In the genomic region with DNA sequence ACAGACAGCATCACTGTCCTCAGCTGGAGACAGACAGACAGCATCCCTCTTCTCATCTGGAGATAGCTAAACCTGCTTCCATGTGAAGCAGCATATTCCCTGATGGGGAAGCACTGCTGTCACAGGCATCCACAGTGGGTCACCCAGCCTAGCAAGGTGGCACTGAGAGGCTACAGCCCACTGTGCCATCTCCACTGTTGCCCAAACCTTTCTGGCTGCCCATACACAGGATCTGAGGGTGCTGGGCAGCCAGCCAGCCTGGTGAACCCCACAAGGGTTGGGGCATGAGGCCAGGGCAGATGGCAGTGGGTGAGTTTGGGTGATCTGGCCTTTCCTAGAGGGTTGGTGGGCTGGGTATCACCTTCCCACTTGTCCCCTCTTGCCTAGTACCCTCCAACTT, we compare ENCODE assay signal across 25 cellular contexts. TPM values are rescaled to one million over a fixed set of nuclear protein-coding genes. Genes with fewer than 3 reads are reported as not detected.
DNase-seq lines count a peak whose midpoint lies in the region; ATAC-seq, FAIRE-seq and TF ChIP-seq lines count a peak whose summit lies in the region.
"Had no signal": no experiment of that assay in that cellular context is flagged by ENCODE, and none has a peak within 500 bp of the region (broad histone marks: within the 10 kb centered on the region; RNA-seq: fewer than 3 reads in every experiment).

No MANE protein-coding gene starts in this region.

- H3K4me3 Mint-ChIP-seq in glutamatergic neuron (ENCODE audit: unreplicated experiment): no peak overlapping the region

- CTCF ChIA-PET in A549 (lab: Yijun Ruan, JAX): no interaction called here

- no peaks in the 10 kb centered on the region for H3K9me3 ChIP-seq in A549
- no peaks in the 10 kb centered on the region for H3K9me3 ChIP-seq in breast epithelium

- no peak overlapping the region for H3K27ac Mint-ChIP-seq in glutamatergic neuron (ENCODE audit: unreplicated experiment)

- POLR2A ChIA-PET in A549 (lab: Yijun Ruan, JAX): no interaction called here

- peak; percentile 55 for DNase-seq in activated effector memory CD4-positive, alpha-beta T cell treated with anti-CD3 and anti-CD28 coated beads, Interleukin-2, amount 50 U/mL, for 16 hours
- DNase-seq in activated effector memory CD4-positive, alpha-beta T cell treated with Interleukin-2 at 50 U/mL for 16 hours: no peak
- DNase-seq in A549 (ENCODE audit: low read depth in 1 of 2, low spot score in 1 of 2) (no peak), glutamatergic neuron (peak; percentile 6), posterior vena cava (ENCODE audit: low spot score) (peak; percentile 62), GDM1 (lab: John Stamatoyannopoulos, UW) (no peak), breast epithelium (ENCODE audit: low spot score in 2 of 2) (no peak), H4 (ENCODE audit: low spot score) (no peak)
- DNase-seq: 8988T, DMS53, GF-D8, H7, Karpas-422, MV-4-11, NCI-H1105 treated with DMSO at 0.1 percent for 48 hours, NCI-H1694, NCI-H446, NCI-H526, OCI-M1, SHP77 treated with DMSO at 0.1 percent for 48 hours had no signal

- H3K9me3 Mint-ChIP-seq in glutamatergic neuron (ENCODE audit: unreplicated experiment): peaks cover 2% of the 10 kb centered on the region

- peaks cover 0 to 14% of the 10 kb centered on the region in 2 donors for H3K27me3 ChIP-seq in breast epithelium

- H3K4me1 ChIP-seq in A549 (peaks cover 5% of the 10 kb centered on the region; the same call in 1 of the 3 replicates), breast epithelium (no peaks in the 10 kb centered on the region)

- peak; percentile 16 to 26; a peak in 2 of 6 replicates for ATAC-seq in A549

- H3K36me3 Mint-ChIP-seq in glutamatergic neuron (ENCODE audit: unreplicated experiment): no peaks in the 10 kb centered on the region

- FAIRE-seq in A549 (lab: Jason Lieb, UNC): no peak
- FAIRE-seq: D721Med, RCC 7860 had no signal

- no peak overlapping the region for H3K4me2 ChIP-seq in A549

- H3K4me1 Mint-ChIP-seq in glutamatergic neuron (ENCODE audit: low read depth, unreplicated experiment): peaks cover 5% of the 10 kb centered on the region

- H3K36me3 ChIP-seq in breast epithelium: no peaks in the 10 kb centered on the region

- H3K4me3 ChIP-seq in A549: no peak overlapping the region
- H3K4me3 ChIP-seq in breast epithelium: no peak overlapping the region
- H3K4me3 ChIP-seq: SK-N-MC had no signal

- no peak overlapping the region for H3K27ac ChIP-seq in A549
- H3K27ac ChIP-seq in breast epithelium: no peak overlapping the region
- H3K27ac ChIP-seq: SK-N-MC had no signal

- TF ChIP-seq RAD21 in A549 (conservative IDR thresholded peaks at IDR 0.05 in 1 of 2, IDR thresholded peaks at IDR 0.05 in 1 of 2): no peak

- peaks cover 8% of the 10 kb centered on the region for H3K27me3 Mint-ChIP-seq in glutamatergic neuron (ENCODE audit: unreplicated experiment)

- TF ChIP-seq POLR2A in A549 (IDR thresholded peaks at IDR 0.05; ENCODE audit: low read length) (no peak), breast epithelium (IDR thresholded peaks at IDR 0.05) (no peak)

- intact Hi-C loops in posterior vena cava (cut with DNase I): no loop called here
- intact Hi-C loops in breast epithelium (cut with DNase I; ENCODE audit: low total_unique reads): no loop called here

- TF ChIP-seq CTCF in A549 (IDR thresholded peaks at IDR 0.05) (no peak), glutamatergic neuron (IDR thresholded peaks at IDR 0.05; ENCODE audit: partially characterized antibody, unreplicated experiment) (no peak), breast epithelium (IDR thresholded peaks at IDR 0.05) (no peak)

- no peak for TF ChIP-seq EP300 in A549 (IDR thresholded peaks at IDR 0.05)

TF ChIP-seq in A549, 52 proteins besides CTCF, POLR2A, EP300 and RAD21 (continues in another document):
- TF ChIP-seq RNF2 (IDR thresholded peaks at IDR 0.05; ENCODE audit: borderline replicate concordance, low read depth): no peak
- TF ChIP-seq, protein P1, sequence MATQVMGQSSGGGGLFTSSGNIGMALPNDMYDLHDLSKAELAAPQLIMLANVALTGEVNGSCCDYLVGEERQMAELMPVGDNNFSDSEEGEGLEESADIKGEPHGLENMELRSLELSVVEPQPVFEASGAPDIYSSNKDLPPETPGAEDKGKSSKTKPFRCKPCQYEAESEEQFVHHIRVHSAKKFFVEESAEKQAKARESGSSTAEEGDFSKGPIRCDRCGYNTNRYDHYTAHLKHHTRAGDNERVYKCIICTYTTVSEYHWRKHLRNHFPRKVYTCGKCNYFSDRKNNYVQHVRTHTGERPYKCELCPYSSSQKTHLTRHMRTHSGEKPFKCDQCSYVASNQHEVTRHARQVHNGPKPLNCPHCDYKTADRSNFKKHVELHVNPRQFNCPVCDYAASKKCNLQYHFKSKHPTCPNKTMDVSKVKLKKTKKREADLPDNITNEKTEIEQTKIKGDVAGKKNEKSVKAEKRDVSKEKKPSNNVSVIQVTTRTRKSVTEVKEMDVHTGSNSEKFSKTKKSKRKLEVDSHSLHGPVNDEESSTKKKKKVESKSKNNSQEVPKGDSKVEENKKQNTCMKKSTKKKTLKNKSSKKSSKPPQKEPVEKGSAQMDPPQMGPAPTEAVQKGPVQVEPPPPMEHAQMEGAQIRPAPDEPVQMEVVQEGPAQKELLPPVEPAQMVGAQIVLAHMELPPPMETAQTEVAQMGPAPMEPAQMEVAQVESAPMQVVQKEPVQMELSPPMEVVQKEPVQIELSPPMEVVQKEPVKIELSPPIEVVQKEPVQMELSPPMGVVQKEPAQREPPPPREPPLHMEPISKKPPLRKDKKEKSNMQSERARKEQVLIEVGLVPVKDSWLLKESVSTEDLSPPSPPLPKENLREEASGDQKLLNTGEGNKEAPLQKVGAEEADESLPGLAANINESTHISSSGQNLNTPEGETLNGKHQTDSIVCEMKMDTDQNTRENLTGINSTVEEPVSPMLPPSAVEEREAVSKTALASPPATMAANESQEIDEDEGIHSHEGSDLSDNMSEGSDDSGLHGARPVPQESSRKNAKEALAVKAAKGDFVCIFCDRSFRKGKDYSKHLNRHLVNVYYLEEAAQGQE (IDR thresholded peaks at IDR 0.05): no peak
- TF ChIP-seq MYC (IDR thresholded peaks at IDR 0.05; ENCODE audit: borderline replicate concordance, low read length): no peak
- TF ChIP-seq, protein P2, sequence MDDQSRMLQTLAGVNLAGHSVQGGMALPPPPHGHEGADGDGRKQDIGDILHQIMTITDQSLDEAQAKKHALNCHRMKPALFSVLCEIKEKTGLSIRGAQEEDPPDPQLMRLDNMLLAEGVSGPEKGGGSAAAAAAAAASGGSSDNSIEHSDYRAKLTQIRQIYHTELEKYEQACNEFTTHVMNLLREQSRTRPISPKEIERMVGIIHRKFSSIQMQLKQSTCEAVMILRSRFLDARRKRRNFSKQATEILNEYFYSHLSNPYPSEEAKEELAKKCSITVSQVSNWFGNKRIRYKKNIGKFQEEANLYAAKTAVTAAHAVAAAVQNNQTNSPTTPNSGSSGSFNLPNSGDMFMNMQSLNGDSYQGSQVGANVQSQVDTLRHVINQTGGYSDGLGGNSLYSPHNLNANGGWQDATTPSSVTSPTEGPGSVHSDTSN (IDR thresholded peaks at IDR 0.05): no peak
- TF ChIP-seq, protein P3, sequence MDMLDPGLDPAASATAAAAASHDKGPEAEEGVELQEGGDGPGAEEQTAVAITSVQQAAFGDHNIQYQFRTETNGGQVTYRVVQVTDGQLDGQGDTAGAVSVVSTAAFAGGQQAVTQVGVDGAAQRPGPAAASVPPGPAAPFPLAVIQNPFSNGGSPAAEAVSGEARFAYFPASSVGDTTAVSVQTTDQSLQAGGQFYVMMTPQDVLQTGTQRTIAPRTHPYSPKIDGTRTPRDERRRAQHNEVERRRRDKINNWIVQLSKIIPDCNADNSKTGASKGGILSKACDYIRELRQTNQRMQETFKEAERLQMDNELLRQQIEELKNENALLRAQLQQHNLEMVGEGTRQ (IDR thresholded peaks at IDR 0.05): no peak
- no peak for TF ChIP-seq JUN (IDR thresholded peaks at IDR 0.05)

RNA-seq across cellular contexts. Expression of gene CHST13, which starts 11.7 kb away (rescaled TPM):
- polyA plus RNA-seq in A549 (2011; rRNA removed) (0.26 and 0.30 TPM in 2 replicates), A549 (2017; fragmentation: RNase III; extraction: RNeasy Plus Mini Kit Qiagen cat#74134 plus additional on column Dnase treatment) (0.49 to 0.59 TPM (median 0.52 TPM) in 3 replicates)
- 1.1 and 1.7 TPM in 2 replicates for polyA plus RNA-seq in A549 (2012; cell fraction: cytosol; rRNA removed)
- 1.4 and 2.9 TPM in 2 replicates for polyA plus RNA-seq in A549 (2012; cell fraction: nucleus; rRNA removed)
- polyA minus RNA-seq in A549 (2011; rRNA and poly(A)+ RNA removed): 0.25 TPM in 1 of 2 replicates, not detected in the other
- total RNA-seq in glutamatergic neuron (ENCODE audit: unreplicated experiment) (not detected), posterior vena cava (under 1 TPM; 0.86 to 0.88 TPM), breast epithelium (under 1 TPM in 2 of 3 donors, not detected in 1; 0.29 to 0.80 TPM)
- total RNA-seq in H4 (2014; rRNA removed; shearing (Covaris generic)): 0.37 TPM in 1 of 2 replicates, not detected in the other
- total RNA-seq: M059J had no signal
- polyA plus RNA-seq: AG04450 had no signal

RNA-seq across cellular contexts. Expression of gene UROC1, which starts 18.1 kb away (rescaled TPM):
- polyA plus RNA-seq in A549 (2011; rRNA removed) (not detected in 2 replicates), A549 (2017; fragmentation: RNase III; extraction: RNeasy Plus Mini Kit Qiagen cat#74134 plus additional on column Dnase treatment) (not detected in 3 replicates)
- polyA plus RNA-seq in A549 (2012; cell fraction: cytosol; rRNA removed): not detected in 2 replicates
- 0.05 TPM in 1 of 2 replicates, not detected in the other for polyA plus RNA-seq in A549 (2012; cell fraction: nucleus; rRNA removed)
- polyA minus RNA-seq in A549 (2011; rRNA and poly(A)+ RNA removed): not detected in 2 replicates
- total RNA-seq in glutamatergic neuron (ENCODE audit: unreplicated experiment) (not detected), posterior vena cava (not detected), breast epithelium (not detected)
- not detected in 2 replicates for total RNA-seq in H4 (2014; rRNA removed; shearing (Covaris generic))
- total RNA-seq: H7 had no signal
- polyA plus RNA-seq: AG04450 had no signal

RNA-seq across cellular contexts. Expression of gene C3orf22, which starts 23.1 kb away (rescaled TPM):
- polyA plus RNA-seq in A549 (2011; rRNA removed): not detected in 2 replicates
- not detected in 2 replicates for polyA plus RNA-seq in A549 (2012; cell fraction: cytosol; rRNA removed)
- polyA plus RNA-seq in A549 (2012; cell fraction: nucleus; rRNA removed): not detected in 2 replicates
- not detected in 3 replicates for polyA plus RNA-seq in A549 (2017; fragmentation: RNase III; extraction: RNeasy Plus Mini Kit Qiagen cat#74134 plus additional on column Dnase treatment)
- not detected in 2 replicates for polyA minus RNA-seq in A549 (2011; rRNA and poly(A)+ RNA removed)
- total RNA-seq in glutamatergic neuron (ENCODE audit: unreplicated experiment): not detected
- not detected for total RNA-seq in posterior vena cava
- not detected for total RNA-seq in breast epithelium
- not detected in 2 replicates for total RNA-seq in H4 (2014; rRNA removed; shearing (Covaris generic))
- total RNA-seq: H7, M059J had no signal
- polyA plus RNA-seq: AG04450 had no signal

RNA-seq across cellular contexts. Expression of gene ZXDC, which starts 59.9 kb away (rescaled TPM):
- 8.5 and 13.6 TPM in 2 replicates for polyA plus RNA-seq in A549 (2011; rRNA removed)
- 6.0 and 7.9 TPM in 2 replicates for polyA plus RNA-seq in A549 (2012; cell fraction: cytosol; rRNA removed)
- polyA plus RNA-seq in A549 (2012; cell fraction: nucleus; rRNA removed): 21.9 and 22.4 TPM in 2 replicates
- polyA plus RNA-seq in A549 (2017; fragmentation: RNase III; extraction: RNeasy Plus Mini Kit Qiagen cat#74134 plus additional on column Dnase treatment): 5.8 to 6.1 TPM (median 6.0 TPM) in 3 replicates
- 27.0 and 28.7 TPM in 2 replicates for polyA minus RNA-seq in A549 (2011; rRNA and poly(A)+ RNA removed)
- 39.5 TPM for total RNA-seq in glutamatergic neuron (ENCODE audit: unreplicated experiment)
- 10 to 100 TPM; 26.8 to 26.9 TPM for total RNA-seq in posterior vena cava
- 10 to 100 TPM; 37.6 to 42.4 (median 39.0) TPM for total RNA-seq in breast epithelium
- total RNA-seq in H4 (2014; rRNA removed; shearing (Covaris generic)): 6.6 and 12.2 TPM in 2 replicates

Comparison
In these comparisons a context has a peak if more than half of its experiments do, and no peak if none do; other contexts are left out.
1. DNase-seq: peak in activated effector memory CD4-positive, alpha-beta T cell treated with anti-CD3 and anti-CD28 coated beads, Interleukin-2, amount 50 U/mL, for 16 hours (single experiment), glutamatergic neuron (single experiment) and posterior vena cava (single experiment); none in activated effector memory CD4-positive, alpha-beta T cell treated with Interleukin-2 at 50 U/mL for 16 hours (single experiment), A549 (0 of 2), GDM1 (single experiment), breast epithelium (0 of 2) and H4 (single experiment).